Comparison of ENCODE assay signal across 23 cellular contexts in genomic region chr18:44245026-44245425, GRCh38.
"Had no signal": no experiment of that assay in that cellular context is flagged by ENCODE, and none has a peak within 500 bp of the region (broad histone marks: within the 10 kb centered on the region; RNA-seq: fewer than 3 reads in every experiment).

No MANE protein-coding gene starts in this region.

- H3K27ac ChIP-seq: esophagus squamous epithelium, heart right ventricle, ovary, psoas muscle, sigmoid colon, testis, tibial nerve, upper lobe of left lung had no signal

- H3K4me1 ChIP-seq: esophagus squamous epithelium, heart right ventricle, psoas muscle, sigmoid colon, testis, tibial nerve, upper lobe of left lung had no signal

- H3K36me3 ChIP-seq: esophagus squamous epithelium, heart right ventricle, ovary, sigmoid colon, tibial nerve, upper lobe of left lung had no signal

- H3K4me3 ChIP-seq: esophagus squamous epithelium, heart right ventricle, lung, ovary, psoas muscle, sigmoid colon, testis, tibial nerve, upper lobe of left lung had no signal

- DNase-seq: cortex of kidney; effector memory CD8-positive, alpha-beta T cell; erythroblast; esophagus squamous epithelium; foreskin melanocyte; glutamatergic neuron; heart right ventricle; hippocampal formation; natural killer cell; occipital lobe; ovary; posterior cingulate gyrus; psoas muscle; right cardiac atrium; sigmoid colon; stimulated activated CD4-positive, alpha-beta T cell treated with anti-CD3 and anti-CD28 coated beads, Interleukin-4, amount 100 ng/mL, for 4 hours; stimulated activated naive CD8-positive, alpha-beta T cell treated with anti-CD3 and anti-CD28 coated beads, Interleukin-15, Interleukin-2, amounts not matched to agents 100 U/mL and 50 U/mL, for 24 hours; substantia nigra; testis; upper lobe of left lung had no signal

- H3K9me3 ChIP-seq: esophagus squamous epithelium, ovary, psoas muscle, sigmoid colon, testis, tibial nerve, upper lobe of left lung had no signal

- ATAC-seq: effector memory CD8-positive, alpha-beta T cell; heart right ventricle; natural killer cell; psoas muscle; right cardiac atrium; stimulated activated memory B cell treated with anti-CD40 and anti-IgM and Interleukin-4, amounts not matched to agents 10 μg/mL and 1 μg/mL and 100 μg/mL, for 72 hours; stimulated activated naive CD8-positive, alpha-beta T cell treated with anti-CD3 and anti-CD28 coated beads, Interleukin-15, Interleukin-2, amounts not matched to agents 100 U/mL and 50 U/mL, for 24 hours had no signal

- H3K27me3 ChIP-seq: esophagus squamous epithelium, heart right ventricle, ovary, sigmoid colon, testis, tibial nerve, upper lobe of left lung had no signal
